12 cellular contexts compared by ENCODE assay signal in the genomic region with DNA sequence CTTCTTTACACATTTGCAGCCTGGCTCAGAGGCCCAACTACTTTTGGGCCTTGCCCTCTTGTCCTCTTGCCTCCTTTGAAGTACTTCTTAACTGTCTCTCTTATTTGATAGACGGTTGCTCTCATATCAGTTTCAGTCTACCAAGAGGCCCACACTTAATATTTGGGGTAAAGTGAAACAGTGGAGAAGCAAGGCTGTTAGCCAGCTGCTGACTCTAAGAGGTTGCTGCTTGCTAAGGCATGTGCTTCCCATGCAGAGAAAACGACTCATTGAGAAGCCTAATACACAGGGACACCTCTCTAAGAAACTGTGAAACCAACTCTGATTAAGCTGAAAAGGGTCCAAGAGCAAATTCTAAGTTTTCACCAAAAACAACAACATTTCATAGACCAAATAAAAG.
DNase-seq lines count a peak whose midpoint lies in the region; ATAC-seq and TF ChIP-seq lines count a peak whose summit lies in the region.
"Had no signal": no experiment of that assay in that cellular context is flagged by ENCODE, and none has a peak within 500 bp of the region (broad histone marks: within the 10 kb centered on the region; RNA-seq: fewer than 3 reads in every experiment).

No MANE protein-coding gene starts in this region.

- peak overlapping the region; percentile 17; the same call in 1 of the 2 replicates for H3K27ac ChIP-seq in SK-N-MC
- H3K27ac ChIP-seq: suprapubic skin had no signal

- TF ChIP-seq CTCF in natural killer cell (IDR thresholded peaks at IDR 0.05) = no peak
- no peak for TF ChIP-seq CTCF in mucosa of descending colon (IDR thresholded peaks at IDR 0.05)

- no peaks in the 10 kb centered on the region for H3K27me3 Mint-ChIP-seq in natural killer cell (ENCODE audit: low read depth in 2 of 2)
- H3K27me3 Mint-ChIP-seq: activated CD4-positive, alpha-beta memory T cell treated with anti-CD3 and anti-CD28 coated beads for 36 hours; central memory CD8-positive, alpha-beta T cell had no signal

- no peak overlapping the region for H3K4me3 Mint-ChIP-seq in natural killer cell
- H3K4me3 Mint-ChIP-seq: activated CD4-positive, alpha-beta memory T cell treated with anti-CD3 and anti-CD28 coated beads for 36 hours; central memory CD8-positive, alpha-beta T cell had no signal

- ATAC-seq in HG02571 (IDR thresholded peaks at IDR 0.05; ENCODE audit: unreplicated experiment) = peak; percentile 56
- peak; percentile 44 to 66 (median 65) for ATAC-seq in natural killer cell
- ATAC-seq in mucosa of descending colon = no peak

- H3K4me3 ChIP-seq in SK-N-MC = no peak overlapping the region
- H3K4me3 ChIP-seq in H7 (ENCODE audit: insufficient read depth, low read depth, low read length) = no peak overlapping the region
- H3K4me3 ChIP-seq in mucosa of descending colon = no peak overlapping the region
- H3K4me3 ChIP-seq: suprapubic skin had no signal

- H3K9me3 Mint-ChIP-seq in natural killer cell = no peaks in the 10 kb centered on the region
- H3K9me3 Mint-ChIP-seq: activated CD4-positive, alpha-beta memory T cell treated with anti-CD3 and anti-CD28 coated beads for 36 hours; central memory CD8-positive, alpha-beta T cell had no signal

- intact Hi-C loops in natural killer cell (cut with micrococcal nuclease) = no loop called here
- intact Hi-C loops in mucosa of descending colon (cut with DNase I, micrococcal nuclease) = no loop called here

- H3K4me1 Mint-ChIP-seq in natural killer cell = peaks cover 44 to 53% of the 10 kb centered on the region in 2 donors

- H3K36me3 Mint-ChIP-seq in natural killer cell = no peaks in the 10 kb centered on the region
- H3K36me3 Mint-ChIP-seq: activated CD4-positive, alpha-beta memory T cell treated with anti-CD3 and anti-CD28 coated beads for 36 hours had no signal

- H3K27ac Mint-ChIP-seq in natural killer cell = peak overlapping the region; percentile 49 to 77
- H3K27ac Mint-ChIP-seq: activated CD4-positive, alpha-beta memory T cell treated with anti-CD3 and anti-CD28 coated beads for 36 hours had no signal

- no peak overlapping the region for H3K9ac ChIP-seq in SK-N-MC (ENCODE audit: insufficient read length)

- H3K9me3 ChIP-seq in SK-N-MC (ENCODE audit: low read depth, low read length) = no peaks in the 10 kb centered on the region
- H3K9me3 ChIP-seq in mucosa of descending colon = no peaks in the 10 kb centered on the region
- H3K9me3 ChIP-seq: suprapubic skin had no signal

- H3K4me1 ChIP-seq in mucosa of descending colon (ENCODE audit: low read depth) = peaks cover 3% of the 10 kb centered on the region

- DNase-seq in GM03348 (ENCODE audit: low spot score) (peak; percentile 4), SK-N-MC (ENCODE audit: low read depth, low spot score) (no peak), natural killer cell (no peak), H7 (no peak), mucosa of descending colon (no peak)
- no peak for DNase-seq in activated CD4-positive, alpha-beta T cell treated with anti-CD3 and anti-CD28 coated beads, Interleukin-2, amount 50 U/mL, for 4 hours
- DNase-seq: activated CD4-positive, alpha-beta memory T cell treated with anti-CD3 and anti-CD28 coated beads for 36 hours; activated gamma-delta T cell; NCI-H1092 treated with DMSO at 0.1 percent for 48 hours had no signal

- no peaks in the 10 kb centered on the region for H3K27me3 ChIP-seq in H7 (ENCODE audit: control insufficient read depth, insufficient read depth, low read length)
- H3K27me3 ChIP-seq: suprapubic skin had no signal

- no peaks in the 10 kb centered on the region for H3K36me3 ChIP-seq in SK-N-MC (ENCODE audit: insufficient read depth, low read length)
- H3K36me3 ChIP-seq in H7 (replicated peaks; ENCODE audit: control insufficient read depth, insufficient read depth, low read length) = no peaks in the 10 kb centered on the region
- no peaks in the 10 kb centered on the region for H3K36me3 ChIP-seq in mucosa of descending colon (ENCODE audit: low read depth)
- H3K36me3 ChIP-seq: suprapubic skin had no signal
